ENCODE assay signal across 8 cellular contexts in the genomic region with DNA sequence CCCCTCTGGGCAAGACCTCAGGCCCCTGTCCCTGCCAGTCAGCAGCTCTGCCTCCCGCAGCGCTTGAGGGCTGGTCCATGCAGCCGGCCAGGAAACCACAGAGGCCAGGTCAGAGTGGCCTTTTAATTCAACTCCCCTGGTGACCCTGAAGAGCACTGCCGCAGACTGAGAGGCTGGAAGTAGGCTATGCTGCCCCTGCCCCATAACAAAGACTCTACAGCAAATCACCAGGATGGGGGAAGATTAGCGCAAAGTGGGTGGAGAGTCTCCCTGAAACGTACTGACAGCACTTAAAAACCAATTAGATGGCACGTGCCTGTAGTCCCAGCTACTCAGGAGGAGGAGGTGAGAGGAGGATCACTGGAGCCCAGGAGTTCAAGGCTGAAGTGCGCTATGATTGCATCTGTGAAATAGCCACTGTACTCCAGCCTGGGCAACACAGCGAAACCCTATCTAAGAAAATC.
DNase-seq lines count a peak whose midpoint lies in the region; ATAC-seq, FAIRE-seq and TF ChIP-seq lines count a peak whose summit lies in the region.
"Had no signal": no experiment of that assay in that cellular context is flagged by ENCODE, and none has a peak within 500 bp of the region (broad histone marks: within the 10 kb centered on the region; RNA-seq: fewer than 3 reads in every experiment).

No MANE protein-coding gene starts in this region.

- H3K27me3 ChIP-seq in gastroesophageal sphincter: no peaks in the 10 kb centered on the region
- no peaks in the 10 kb centered on the region for H3K27me3 ChIP-seq in small intestine (ENCODE audit: control insufficient read depth in 2 of 2, insufficient read depth in 2 of 2, low read length in 2 of 2)
- H3K27me3 ChIP-seq in suprapubic skin: no peaks in the 10 kb centered on the region

- no peak for ATAC-seq in gastroesophageal sphincter
- ATAC-seq in activated naive CD4-positive, alpha-beta T cell treated with anti-CD3 and anti-CD28 coated beads, Interleukin-2, amount 50 U/mL, for 72 hours: no peak

- FAIRE-seq in H54 (lab: Jason Lieb, UNC) (peak; percentile 33), small intestine (lab: Jason Lieb, UNC) (no peak)
- FAIRE-seq: endometrium had no signal

- H3K4me1 ChIP-seq in gastroesophageal sphincter (peaks cover 19 to 97% (median 51%) of the 10 kb centered on the region in 3 donors), small intestine (ENCODE audit: control insufficient read depth in 2 of 2, insufficient read depth in 1 of 2, low read depth in 1 of 2, low read length in 1 of 2) (peaks cover 44 to 50% of the 10 kb centered on the region in 2 donors), suprapubic skin (peaks cover 43% of the 10 kb centered on the region)

- 76 to 100% methylated on average over 2 to 5 of the region's 9 CpGs for WGBS in gastroesophageal sphincter (ENCODE audit: low coverage in 1 of 2), 2 donors
- 55 to 70% (median 64%) methylated on average over 9 of the region's 9 CpGs for WGBS in small intestine, 3 donors
- WGBS in suprapubic skin: 80% methylated on average over 5 of the region's 9 CpGs

- no peak overlapping the region for H3K27ac Mint-ChIP-seq in activated naive CD4-positive, alpha-beta T cell treated with anti-CD3 and anti-CD28 coated beads, Interleukin-2, amount 50 U/mL, for 72 hours

- H3K9me3 ChIP-seq in gastroesophageal sphincter (no peaks in the 10 kb centered on the region), small intestine (ENCODE audit: control insufficient read depth, low read depth) (no peaks in the 10 kb centered on the region), suprapubic skin (no peaks in the 10 kb centered on the region)

- no peaks in the 10 kb centered on the region for H3K36me3 Mint-ChIP-seq in activated naive CD4-positive, alpha-beta T cell treated with anti-CD3 and anti-CD28 coated beads, Interleukin-2, amount 50 U/mL, for 72 hours

- TF ChIP-seq POLR2A in H54 (IDR thresholded peaks at IDR 0.05; ENCODE audit: low read depth, low read length) (no peak), gastroesophageal sphincter (IDR thresholded peaks at IDR 0.05) (no peak), suprapubic skin (IDR thresholded peaks at IDR 0.05) (no peak)

- TF ChIP-seq EP300 in gastroesophageal sphincter (IDR thresholded peaks at IDR 0.05): no peak
- no peak for TF ChIP-seq EP300 in suprapubic skin (IDR thresholded peaks at IDR 0.05)

- H3K27ac ChIP-seq in gastroesophageal sphincter: peak overlapping the region; percentile 55 to 95 (median 90)
- peak overlapping the region; percentile 96 to 97 for H3K27ac ChIP-seq in small intestine (ENCODE audit: low read depth in 1 of 2, low read length in 1 of 2)
- H3K27ac ChIP-seq in suprapubic skin: no peak overlapping the region

- TF ChIP-seq CTCF in gastroesophageal sphincter (IDR thresholded peaks at IDR 0.05) (no peak), suprapubic skin (IDR thresholded peaks at IDR 0.05) (no peak)

- H3K9me3 Mint-ChIP-seq in activated naive CD4-positive, alpha-beta T cell treated with anti-CD3 and anti-CD28 coated beads, Interleukin-2, amount 50 U/mL, for 72 hours: no peaks in the 10 kb centered on the region

- no peaks in the 10 kb centered on the region for H3K36me3 ChIP-seq in gastroesophageal sphincter
- no peaks in the 10 kb centered on the region for H3K36me3 ChIP-seq in small intestine (ENCODE audit: control insufficient read depth in 2 of 2, insufficient read depth in 2 of 2, low read length in 2 of 2)
- H3K36me3 ChIP-seq in suprapubic skin: no peaks in the 10 kb centered on the region

- H3K4me3 ChIP-seq in gastroesophageal sphincter: no peak overlapping the region
- H3K4me3 ChIP-seq in small intestine (ENCODE audit: low read depth in 1 of 2, low read length in 2 of 2): no peak overlapping the region
- no peak overlapping the region for H3K4me3 ChIP-seq in suprapubic skin

- DNase-seq in H54 (ENCODE audit: insufficient read length, low spot score): peak; percentile 43
- DNase-seq in NCI-H82 treated with DMSO at 0.1 percent for 48 hours (lab: John Stamatoyannopoulos, UW; ENCODE audit: unreplicated experiment): peak; percentile 81
- DNase-seq in small intestine: peak; percentile 82
- no peak for DNase-seq in activated naive CD4-positive, alpha-beta T cell treated with anti-CD3 and anti-CD28 coated beads, Interleukin-2, amount 50 U/mL, for 72 hours (ENCODE audit: low spot score in 2 of 2)
- no peak for DNase-seq in suprapubic skin (ENCODE audit: low spot score in 2 of 2)
- DNase-seq in HuH-7.5 (ENCODE audit: low spot score): no peak

Comparison
In these comparisons a context has a peak if more than half of its experiments do, and no peak if none do; other contexts are left out.
1. DNase-seq: peak in H54 (single experiment), NCI-H82 treated with DMSO at 0.1 percent for 48 hours (single experiment) and small intestine (single experiment); none in activated naive CD4-positive, alpha-beta T cell treated with anti-CD3 and anti-CD28 coated beads, Interleukin-2, amount 50 U/mL, for 72 hours (0 of 2), suprapubic skin (0 of 2) and HuH-7.5 (single experiment).